24 cellular contexts compared by ENCODE assay signal in genomic region chr10:35352097-35352496, GRCh38. TPM values are rescaled to one million over a fixed set of nuclear protein-coding genes. Genes with fewer than 3 reads are reported as not detected.
DNase-seq lines count a peak whose midpoint lies in the region; ATAC-seq, FAIRE-seq and TF ChIP-seq lines count a peak whose summit lies in the region.
"Had no signal": no experiment of that assay in that cellular context is flagged by ENCODE, and none has a peak within 500 bp of the region (broad histone marks: within the 10 kb centered on the region; RNA-seq: fewer than 3 reads in every experiment).

No MANE protein-coding gene starts in this region.

- no peaks in the 10 kb centered on the region for H3K9me3 Mint-ChIP-seq in T-cell
- no peaks in the 10 kb centered on the region for H3K9me3 Mint-ChIP-seq in memory B cell
- H3K9me3 Mint-ChIP-seq: activated CD4-positive, alpha-beta memory T cell treated with anti-CD3 and anti-CD28 coated beads, Interleukin-2, amount 10 ng/mL, durations not matched to agents 7 days and 5 days; activated naive CD4-positive, alpha-beta T cell treated with anti-CD3 and anti-CD28 coated beads for 36 hours had no signal

- H3K36me3 ChIP-seq in right lobe of liver (no peaks in the 10 kb centered on the region), HepG2 (replicated peaks in 1 of 2; ENCODE audit: control insufficient read depth in 1 of 2, insufficient read depth in 2 of 2, low read length in 2 of 2) (no peaks in the 10 kb centered on the region; a peak in 1 of 5 replicates)

- TF ChIP-seq RAD21 in HepG2 (CRISPR knock-in tag; IDR thresholded peaks at IDR 0.05), result no peak

- ATAC-seq in right lobe of liver (no peak), HepG2 (no peak), T-cell (replicated peaks in 1 of 4) (no peak), memory B cell (ENCODE audit: low read depth) (no peak), GM18498 (IDR thresholded peaks at IDR 0.05; ENCODE audit: unreplicated experiment) (no peak)

- H3K9me3 ChIP-seq in right lobe of liver, result no peaks in the 10 kb centered on the region
- no peaks in the 10 kb centered on the region for H3K9me3 ChIP-seq in HepG2 (ENCODE audit: low read length)
- H3K9me3 ChIP-seq: SJSA1, testis had no signal

- no TSS peak for BruUV-seq in HepG2 (replicated peaks; lab: Mats Ljungman, UMichigan)

- TF ChIP-seq EP300 in HepG2 (IDR thresholded peaks at IDR 0.05; ENCODE audit: low read depth in 2 of 2, low read length in 2 of 2) (no peak), HepG2 (CRISPR knock-in tag; IDR thresholded peaks at IDR 0.05; ENCODE audit: borderline replicate concordance) (no peak)

- H3K27me3 ChIP-seq in right lobe of liver (no peaks in the 10 kb centered on the region), HepG2 (ENCODE audit: control insufficient read depth in 1 of 2, insufficient read depth in 2 of 2, low read length in 2 of 2) (no peaks in the 10 kb centered on the region)
- H3K27me3 ChIP-seq: SJSA1, testis had no signal

- no peak overlapping the region for H3K9ac ChIP-seq in HepG2 (ENCODE audit: insufficient read depth, low read depth, low read length)

- H3K4me1 Mint-ChIP-seq in T-cell (peaks cover 91 to 100% (median 94%) of the 10 kb centered on the region in 3 donors), memory B cell (peaks cover 69% of the 10 kb centered on the region)

- peaks cover 21% of the 10 kb centered on the region for H4K20me1 ChIP-seq in HepG2 (ENCODE audit: insufficient read depth, low read length)

- no peak overlapping the region for H3K4me3 ChIP-seq in right lobe of liver
- H3K4me3 ChIP-seq in HepG2 (replicated peaks in 1 of 3; ENCODE audit: insufficient read depth in 1 of 3, low read depth in 2 of 3, low read length in 3 of 3), result no peak overlapping the region
- H3K4me3 ChIP-seq: SJSA1, testis had no signal

- peak overlapping the region in 2 of 3 donors; percentile 40 to 75 for H3K4me3 Mint-ChIP-seq in T-cell
- peak overlapping the region; percentile 22 for H3K4me3 Mint-ChIP-seq in memory B cell
- H3K4me3 Mint-ChIP-seq: activated CD4-positive, alpha-beta memory T cell treated with anti-CD3 and anti-CD28 coated beads, Interleukin-2, amount 10 ng/mL, durations not matched to agents 7 days and 5 days; activated naive CD4-positive, alpha-beta T cell treated with anti-CD3 and anti-CD28 coated beads for 36 hours; CD14-positive monocyte had no signal

- no peak for FAIRE-seq in HepG2 (lab: Jason Lieb, UNC)
- FAIRE-seq: endothelial cell of umbilical vein, small intestine had no signal

- CTCF ChIA-PET in HepG2 (lab: Yijun Ruan, JAX; ENCODE audit: low intra/inter-chr PET ratio, low total read pairs) (no interaction called here), T-cell (lab: Charles Lee) (interaction anchor here in 1 of 2 donors (0.5 to 0.6 kb wide), 2 partner anchors 9 to 218 kb away, joined by 3 to 4 read pairs; no protein-coding TSS in a partner anchor)

- no peaks in the 10 kb centered on the region for H3K27me3 Mint-ChIP-seq in T-cell
- H3K27me3 Mint-ChIP-seq in memory B cell, result no peaks in the 10 kb centered on the region
- H3K27me3 Mint-ChIP-seq: activated CD4-positive, alpha-beta memory T cell treated with anti-CD3 and anti-CD28 coated beads, Interleukin-2, amount 10 ng/mL, durations not matched to agents 7 days and 5 days had no signal

- H2AFZ ChIP-seq in HepG2 (ENCODE audit: low read length), result no peak overlapping the region

- TF ChIP-seq POLR2A in right lobe of liver (IDR thresholded peaks at IDR 0.05) (no peak), HepG2 (IDR thresholded peaks at IDR 0.05; ENCODE audit: insufficient read depth in 1 of 2, low read depth in 2 of 2, low read length in 2 of 2) (no peak)

- TF ChIP-seq CTCF in right lobe of liver (IDR thresholded peaks at IDR 0.05), result no peak
- no peak for TF ChIP-seq CTCF in HepG2 (CRISPR knock-in tag; IDR thresholded peaks at IDR 0.05)

- peaks cover 0 to 64% (median 18%) of the 10 kb centered on the region in 4 donors for H3K4me1 ChIP-seq in right lobe of liver
- H3K4me1 ChIP-seq in HepG2 (ENCODE audit: insufficient read depth, low read length), result peaks cover 86% of the 10 kb centered on the region
- H3K4me1 ChIP-seq: SJSA1 had no signal

- no peak overlapping the region for H3K4me2 ChIP-seq in HepG2 (ENCODE audit: low read depth, low read length)

- H3K36me3 Mint-ChIP-seq in T-cell, result peaks cover 6% of the 10 kb centered on the region
- H3K36me3 Mint-ChIP-seq in memory B cell, result peaks cover 11% of the 10 kb centered on the region

- no peak for DNase-seq in right lobe of liver
- no peak for DNase-seq in HepG2 (ENCODE audit: low spot score)
- no peak for DNase-seq in T-cell
- DNase-seq in memory B cell (ENCODE audit: low spot score in 2 of 2), result no peak
- no peak for DNase-seq in occipital lobe (lab: John Stamatoyannopoulos, UW)
- no peak for DNase-seq in hepatic stellate cell (ENCODE audit: low spot score)
- DNase-seq: activated T-cell treated with anti-CD3 and anti-CD28 coated beads, Interleukin-2, amount 50 U/mL, for 48 hours; central memory CD4-positive, alpha-beta T cell; dermis blood vessel endothelial cell; DMS 273 treated with DMSO at 0.1 percent for 48 hours; HCEC 1CT; NCI-H1092; NCI-H187 treated with DMSO at 0.1 percent for 48 hours; NCI-H526 treated with DMSO at 0.1 percent for 48 hours; nucleus accumbens; T-helper 9 cell; testis had no signal

- intact Hi-C loops in right lobe of liver (cut with DNase I), result no loop called here
- intact Hi-C loops in HepG2 (cut with micrococcal nuclease; ENCODE audit: unreplicated experiment), result no loop called here

- in situ Hi-C loops in HepG2 (cut with HindIII; ENCODE audit: extremely low pct_ligation_motif_present, low pct_unique_long_range_greater_than_20kb), result no loop called here

- H3K27ac ChIP-seq in right lobe of liver (peak overlapping the region in 2 of 3 donors; percentile 27 to 56), HepG2 (ENCODE audit: extremely low read length, insufficient read depth, low read length) (no peak overlapping the region)
- H3K27ac ChIP-seq: SJSA1, testis had no signal

- POLR2A ChIA-PET in HepG2 (lab: Yijun Ruan, JAX) (interaction anchor here (2.2 kb wide), 1 partner anchor 12 kb away, joined by 8 read pairs; no protein-coding TSS in a partner anchor), T-cell (lab: Charles Lee) (interaction anchor here in 1 of 2 donors (0.9 kb wide), 1 partner anchor 226 kb away, joined by 3 read pairs; the partner anchor contains the start of gene CREM)

- peaks cover 96% of the 10 kb centered on the region for H3K79me2 ChIP-seq in HepG2 (ENCODE audit: insufficient read depth, low read length)

- H3K27ac Mint-ChIP-seq in T-cell (no peak overlapping the region), memory B cell (peak overlapping the region; percentile 37)
- H3K27ac Mint-ChIP-seq: activated CD4-positive, alpha-beta memory T cell treated with anti-CD3 and anti-CD28 coated beads, Interleukin-2, amount 10 ng/mL, durations not matched to agents 7 days and 5 days; activated naive CD4-positive, alpha-beta T cell treated with anti-CD3 and anti-CD28 coated beads for 36 hours had no signal

- 81% methylated on average over 2 of the region's 2 CpGs for WGBS in right lobe of liver (ENCODE audit: insufficient coverage, low coverage, low lambda C conversion rate, missing lambda C conversion rate)
- 91% methylated on average over 2 of the region's 2 CpGs for WGBS in HepG2 (ENCODE audit: low lambda C conversion rate)

TF ChIP-seq in HepG2, 621 proteins besides CTCF, POLR2A, EP300 and RAD21 (continues in another document):
- TF ChIP-seq E2F1 (CRISPR knock-in tag; IDR thresholded peaks at IDR 0.05) (no peak), MED8 (CRISPR knock-in tag; IDR thresholded peaks at IDR 0.05; ENCODE audit: insufficient replicate concordance) (no peak), RAD51 (IDR thresholded peaks at IDR 0.05; ENCODE audit: borderline replicate concordance) (no peak)

RNA-seq across cellular contexts. Expression of gene CCNY, which starts 15.8 kb away (rescaled TPM):
- total RNA-seq in right lobe of liver (10 to 100 TPM; 22.4 to 49.2 (median 41.4) TPM), HepG2 (2016; rRNA removed; fragmentation: Illumina TruSeq; extraction: Trizol) (54.7 and 63.6 TPM in 2 replicates), T-cell (10 to 100 TPM; 62.5 to 75.2 (median 62.8) TPM), occipital lobe (49.9 TPM)
- total RNA-seq in HepG2 (2016; cell fraction: cytosol; rRNA removed; fragmentation: Illumina TruSeq; extraction: Trizol; ENCODE audit: low read depth), result 18.1 and 25.9 TPM in 2 replicates
- total RNA-seq in HepG2 (2016; cell fraction: insoluble cytoplasmic fraction; rRNA removed; fragmentation: Illumina TruSeq; extraction: Trizol), result 53.9 and 58.9 TPM in 2 replicates
- total RNA-seq in HepG2 (2016; cell fraction: membrane; rRNA removed; fragmentation: Illumina TruSeq; extraction: Trizol), result 49.7 and 54.2 TPM in 2 replicates
- 31.8 and 32.4 TPM in 2 replicates for total RNA-seq in HepG2 (2016; cell fraction: nucleus; rRNA removed; fragmentation: Illumina TruSeq; extraction: Trizol)
- polyA plus RNA-seq in HepG2 (2011; rRNA removed), result 46.4 and 48.2 TPM in 2 replicates
- polyA plus RNA-seq in HepG2 (2011; cell fraction: cytosol; rRNA removed), result 27.7 and 34.1 TPM in 2 replicates
- polyA plus RNA-seq in HepG2 (2011; cell fraction: nucleus; rRNA removed), result 12.4 and 14.5 TPM in 2 replicates
- polyA plus RNA-seq in HepG2 (2012), result 49.5 and 71.9 TPM in 2 replicates
- 25.8 and 27.0 TPM in 2 replicates for polyA plus RNA-seq in HepG2 (2016; cell fraction: cytosol; fragmentation: Illumina TruSeq; extraction: Trizol; ENCODE audit: low read depth)
- polyA plus RNA-seq in HepG2 (2016; cell fraction: insoluble cytoplasmic fraction; fragmentation: Illumina TruSeq; extraction: Trizol; ENCODE audit: low read depth), result 74.5 and 85.3 TPM in 2 replicates
- 59.1 and 60.1 TPM in 2 replicates for polyA plus RNA-seq in HepG2 (2016; cell fraction: membrane; fragmentation: Illumina TruSeq; extraction: Trizol; ENCODE audit: low read depth)
- 48.6 and 48.7 TPM in 2 replicates for polyA plus RNA-seq in HepG2 (2016; cell fraction: nucleus; fragmentation: Illumina TruSeq; extraction: Trizol; ENCODE audit: insufficient read depth, low read depth)
- 42.9 and 44.3 TPM in 2 replicates for polyA minus RNA-seq in HepG2 (2011; rRNA and poly(A)+ RNA removed; ENCODE audit: low replicate concordance)
- 25.1 and 33.3 TPM in 2 replicates for polyA minus RNA-seq in HepG2 (2011; cell fraction: cytosol; rRNA and poly(A)+ RNA removed)
- polyA minus RNA-seq in HepG2 (2011; cell fraction: nucleus; rRNA and poly(A)+ RNA removed), result 27.3 and 40.3 TPM in 2 replicates
